ENCODE assay signal across 8 cellular contexts in the genomic region with DNA sequence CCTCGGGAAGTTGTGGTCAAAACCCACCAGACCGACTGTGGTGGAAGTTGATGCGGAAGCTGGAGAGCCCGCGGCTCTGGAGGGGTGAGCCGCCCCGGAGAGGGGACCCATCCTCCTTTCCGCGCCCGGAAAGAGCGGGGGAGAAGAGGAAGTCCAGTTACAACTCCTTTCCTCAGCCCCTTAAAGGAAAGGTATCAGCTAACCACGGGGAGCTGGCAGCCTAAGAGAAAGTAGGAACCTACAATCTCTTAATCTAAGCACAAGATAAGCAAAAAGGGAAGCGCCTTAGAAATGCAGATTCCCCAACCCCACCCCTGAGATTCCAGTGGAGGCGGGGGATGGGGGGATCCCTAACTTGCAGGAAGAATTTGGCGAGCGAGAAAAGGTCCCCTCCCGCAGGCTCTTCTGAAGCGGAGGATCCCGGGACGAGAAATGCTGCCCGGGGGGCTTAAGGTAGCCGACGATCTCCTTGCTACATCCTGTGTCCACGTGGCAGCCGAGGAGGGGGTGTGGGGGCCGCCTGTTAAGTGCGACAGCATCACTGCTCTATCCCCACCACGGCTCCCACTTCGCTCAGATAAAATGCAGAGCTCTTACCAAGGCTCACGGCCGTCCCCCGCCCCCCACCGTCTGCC.
A peak's percentile ranks its signal among the peaks of the same experiment; 100 is the strongest.
DNase-seq lines count a peak whose midpoint lies in the region; ATAC-seq, FAIRE-seq and TF ChIP-seq lines count a peak whose summit lies in the region.

No MANE protein-coding gene starts in this region.

- H3K4me2 ChIP-seq in astrocyte (ENCODE audit: low read length), result peak overlapping the region; percentile 100

- H3K4me3 ChIP-seq in AG10803 (ENCODE audit: low read length) (peak overlapping the region; percentile 71), astrocyte (ENCODE audit: insufficient read depth, low read depth, low read length) (peak overlapping the region; percentile 81), left lung (peak overlapping the region; percentile 24), mucosa of descending colon (no peak overlapping the region)

- FAIRE-seq in HTR-8/SVneo (lab: Jason Lieb, UNC) (no peak), astrocyte (lab: Jason Lieb, UNC) (no peak)

- TF ChIP-seq CTCF in AG10803 (conservative IDR thresholded peaks at IDR 0.05; ENCODE audit: low read length) (no peak), astrocyte (IDR thresholded peaks at IDR 0.05; ENCODE audit: insufficient read depth, low read depth, low read length) (no peak), left lung (IDR thresholded peaks at IDR 0.05) (no peak), mucosa of descending colon (IDR thresholded peaks at IDR 0.05) (no peak)

- DNase-seq in AG10803 (ENCODE audit: low read depth) (no peak), HTR-8/SVneo (ENCODE audit: insufficient read length, low spot score) (peak; percentile 78), astrocyte (ENCODE audit: low read depth) (peak; percentile 13), left lung (no peak), mucosa of descending colon (no peak), HuH-7 (ENCODE audit: low spot score) (no peak)

- H3K27me3 Mint-ChIP-seq in astrocyte (ENCODE audit: low read depth, unreplicated experiment), result peaks cover 30% of the 10 kb centered on the region

- H3K9me3 ChIP-seq in astrocyte (ENCODE audit: insufficient read depth, low read depth, low read length) (no peaks in the 10 kb centered on the region), left lung (no peaks in the 10 kb centered on the region), mucosa of descending colon (no peaks in the 10 kb centered on the region)

- ATAC-seq in left lung (no peak), mucosa of descending colon (no peak), GM21526 (IDR thresholded peaks at IDR 0.05; ENCODE audit: low FRiP score, unreplicated experiment) (no peak), GM18505 (IDR thresholded peaks at IDR 0.05; ENCODE audit: unreplicated experiment) (no peak)

- H4K20me1 ChIP-seq in astrocyte (ENCODE audit: insufficient read depth, low read length), result peaks cover 30% of the 10 kb centered on the region

- H3K9ac ChIP-seq in astrocyte (ENCODE audit: low read length), result peak overlapping the region; percentile 90

- peak overlapping the region; percentile 91 for H3K4me3 Mint-ChIP-seq in astrocyte (ENCODE audit: unreplicated experiment)

- H3K27me3 ChIP-seq in astrocyte (ENCODE audit: insufficient read depth, low read length) (no peaks in the 10 kb centered on the region), left lung (peaks cover 30 to 45% of the 10 kb centered on the region in 2 donors)

- H3K79me2 ChIP-seq in astrocyte (ENCODE audit: insufficient read depth, low read length), result peaks cover 40% of the 10 kb centered on the region

- H3K4me1 Mint-ChIP-seq in astrocyte (ENCODE audit: low read depth, unreplicated experiment), result peaks cover 4% of the 10 kb centered on the region

- H2AFZ ChIP-seq in astrocyte (ENCODE audit: low read depth, low read length), result peak overlapping the region; percentile 86

- no peaks in the 10 kb centered on the region for H3K36me3 ChIP-seq in astrocyte (ENCODE audit: insufficient read depth, low read length)
- H3K36me3 ChIP-seq in left lung, result no peaks in the 10 kb centered on the region
- H3K36me3 ChIP-seq in mucosa of descending colon (ENCODE audit: low read depth), result no peaks in the 10 kb centered on the region

- intact Hi-C loops in left lung (cut with DNase I) (no loop called here), mucosa of descending colon (cut with DNase I, micrococcal nuclease) (no loop called here)

- H3K27ac ChIP-seq in astrocyte (ENCODE audit: low read depth, low read length) (peak overlapping the region; percentile 58), left lung (no peak overlapping the region)

- H3K36me3 Mint-ChIP-seq in astrocyte (ENCODE audit: low read depth, unreplicated experiment), result no peaks in the 10 kb centered on the region

- H3K27ac Mint-ChIP-seq in astrocyte (ENCODE audit: unreplicated experiment), result peak overlapping the region; percentile 62

- no peak for TF ChIP-seq POLR2A in GM18505 (IDR thresholded peaks at IDR 0.05; ENCODE audit: borderline replicate concordance, extremely low read depth, insufficient read depth, insufficient read length)

- peaks cover 14% of the 10 kb centered on the region for H3K4me1 ChIP-seq in astrocyte (ENCODE audit: insufficient read depth, low read length)
- H3K4me1 ChIP-seq in left lung, result peaks cover 18 to 28% of the 10 kb centered on the region in 2 donors
- peaks cover 24% of the 10 kb centered on the region for H3K4me1 ChIP-seq in mucosa of descending colon (ENCODE audit: low read depth)

- H3K9me3 Mint-ChIP-seq in astrocyte (ENCODE audit: unreplicated experiment), result no peaks in the 10 kb centered on the region

Comparison
In these comparisons a context has a peak if more than half of its experiments do, and no peak if none do; other contexts are left out.
1. DNase-seq: peak in HTR-8/SVneo (single experiment) and astrocyte (single experiment); none in AG10803 (single experiment), left lung (0 of 2), mucosa of descending colon (0 of 3) and HuH-7 (single experiment).